In genomic region chr2:193943406-193943960, GRCh38 we compare ENCODE assay signal across 2 cellular contexts.
TF ChIP-seq lines count a peak whose summit lies in the region.

No MANE protein-coding gene starts in this region.

TF ChIP-seq in SK-N-SH, 30 proteins besides CTCF, POLR2A, EP300 and RAD21 (continued from another document):
- no peak for TF ChIP-seq REST (IDR thresholded peaks at IDR 0.05; ENCODE audit: low read depth, low read length)
- TF ChIP-seq IRF3 (IDR thresholded peaks at IDR 0.05; ENCODE audit: low read depth, low read length) = no peak
- TF ChIP-seq EZH2phosphoT487 (IDR thresholded peaks at IDR 0.05; ENCODE audit: borderline replicate concordance, low read depth) = no peak
- no peak for TF ChIP-seq NFIC (IDR thresholded peaks at IDR 0.05; ENCODE audit: borderline replicate concordance)
- TF ChIP-seq TAF1 (IDR thresholded peaks at IDR 0.05; ENCODE audit: borderline replicate concordance, low read depth, low read length) = no peak
- TF ChIP-seq FOSL2 (IDR thresholded peaks at IDR 0.05; ENCODE audit: borderline replicate concordance, low read depth) = no peak
- TF ChIP-seq ZBTB33 (IDR thresholded peaks at IDR 0.05; ENCODE audit: borderline replicate concordance, low read depth) = no peak

TF ChIP-seq in SK-N-SH treated with all-trans-retinoic acid at 6 μM for 48 hours, 23 proteins besides CTCF, POLR2A, EP300 and RAD21 (continued from another document):
- TF ChIP-seq TSHZ2 (CRISPR knock-in tag; IDR thresholded peaks at IDR 0.05) (no peak), ESRRG (CRISPR knock-in tag; IDR thresholded peaks at IDR 0.05) (no peak), OSR1 (CRISPR knock-in tag; IDR thresholded peaks at IDR 0.05) (no peak)
